ENCODE assay signal across 8 cellular contexts in the genomic region with DNA sequence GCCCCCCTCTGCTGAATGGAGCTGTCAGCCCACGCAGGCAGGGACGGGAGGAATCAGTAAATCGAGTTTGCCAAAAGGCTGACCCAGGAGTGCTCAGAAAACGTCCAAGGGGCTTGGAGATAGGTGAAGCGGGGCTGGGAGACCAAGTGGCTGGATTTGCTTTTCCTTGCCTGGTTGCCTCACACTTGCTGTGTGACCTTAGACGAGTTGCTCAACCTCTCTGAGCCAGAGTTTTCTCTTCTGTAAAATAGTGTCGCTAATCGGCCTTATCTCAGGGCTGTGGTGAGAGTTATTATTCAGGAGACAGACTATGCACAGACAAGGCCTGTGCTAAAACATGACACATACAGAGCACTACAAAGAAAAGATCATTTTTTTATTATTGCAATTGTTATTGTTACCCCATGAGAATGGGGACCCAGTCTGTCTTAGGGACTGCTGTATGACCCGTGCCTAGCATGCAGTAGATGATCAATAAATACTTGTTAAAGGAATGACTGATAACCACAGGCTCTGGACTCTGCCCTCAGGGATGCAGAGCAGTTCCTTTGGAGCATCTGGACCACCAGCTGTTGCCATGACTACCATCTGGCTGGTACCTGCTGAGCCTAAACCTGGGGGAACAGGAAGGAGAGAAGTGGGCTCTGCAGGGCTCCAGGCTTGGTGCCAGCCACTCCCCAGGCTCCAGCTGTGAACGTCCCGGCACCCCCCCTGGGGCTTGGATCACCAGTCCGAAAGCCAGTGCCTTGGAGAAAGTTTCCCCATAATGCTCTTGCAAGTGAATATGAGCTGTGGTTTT. TPM values are rescaled to one million over a fixed set of nuclear protein-coding genes. Genes with fewer than 3 reads are reported as not detected.
DNase-seq lines count a peak whose midpoint lies in the region; ATAC-seq and TF ChIP-seq lines count a peak whose summit lies in the region.

No MANE protein-coding gene starts in this region.

- no peak for TF ChIP-seq CTCF in type B pancreatic cell (conservative IDR thresholded peaks at IDR 0.05)

- peak; percentile 9 for DNase-seq in activated naive CD4-positive, alpha-beta T cell treated with anti-CD3 and anti-CD28 coated beads for 36 hours
- no peak for DNase-seq in activated naive CD4-positive, alpha-beta T cell treated with anti-CD3 and anti-CD28 coated beads, Interleukin-2, amount 50 U/mL, for 16 hours
- no peak for DNase-seq in activated CD4-positive, alpha-beta memory T cell treated with anti-CD3 and anti-CD28 coated beads, Interleukin-2, amount 10 ng/mL, durations not matched to agents 7 days and 5 days
- DNase-seq in immature natural killer cell (no peak), type B pancreatic cell (ENCODE audit: extremely low spot score, unreplicated experiment) (no peak), D341Med (ENCODE audit: low spot score) (no peak)
- no peak for DNase-seq in stimulated activated naive CD4-positive, alpha-beta T cell treated with Interleukin-2 at 50 U/mL for 16 hours (lab: John Stamatoyannopoulos, UW)

- peak overlapping the region; percentile 83 for H3K4me3 Mint-ChIP-seq in activated naive CD4-positive, alpha-beta T cell treated with anti-CD3 and anti-CD28 coated beads for 36 hours
- peak overlapping the region; percentile 31 for H3K4me3 Mint-ChIP-seq in activated CD4-positive, alpha-beta memory T cell treated with anti-CD3 and anti-CD28 coated beads, Interleukin-2, amount 10 ng/mL, durations not matched to agents 7 days and 5 days
- H3K4me3 Mint-ChIP-seq in immature natural killer cell (peak overlapping the region; percentile 56 to 81 (median 67)), type B pancreatic cell (peak overlapping the region; percentile 78)

- POLR2A ChIA-PET in activated CD4-positive, alpha-beta memory T cell treated with anti-CD3 and anti-CD28 coated beads, Interleukin-2, amount 10 ng/mL, durations not matched to agents 7 days and 5 days (lab: Charles Lee) = no interaction called here

- no peak overlapping the region for H3K27ac Mint-ChIP-seq in activated naive CD4-positive, alpha-beta T cell treated with anti-CD3 and anti-CD28 coated beads for 36 hours
- H3K27ac Mint-ChIP-seq in activated CD4-positive, alpha-beta memory T cell treated with anti-CD3 and anti-CD28 coated beads, Interleukin-2, amount 10 ng/mL, durations not matched to agents 7 days and 5 days = no peak overlapping the region
- H3K27ac Mint-ChIP-seq in immature natural killer cell = no peak overlapping the region
- no peak overlapping the region for H3K27ac Mint-ChIP-seq in type B pancreatic cell

- peaks cover 17% of the 10 kb centered on the region for H3K4me1 Mint-ChIP-seq in activated naive CD4-positive, alpha-beta T cell treated with anti-CD3 and anti-CD28 coated beads for 36 hours (ENCODE audit: low read depth)
- peaks cover 10% of the 10 kb centered on the region for H3K4me1 Mint-ChIP-seq in activated CD4-positive, alpha-beta memory T cell treated with anti-CD3 and anti-CD28 coated beads, Interleukin-2, amount 10 ng/mL, durations not matched to agents 7 days and 5 days
- H3K4me1 Mint-ChIP-seq in immature natural killer cell (peaks cover 10 to 13% of the 10 kb centered on the region in 2 donors), type B pancreatic cell (ENCODE audit: unreplicated experiment) (peaks cover 14% of the 10 kb centered on the region)

- no peaks in the 10 kb centered on the region for H3K9me3 Mint-ChIP-seq in activated naive CD4-positive, alpha-beta T cell treated with anti-CD3 and anti-CD28 coated beads for 36 hours
- H3K9me3 Mint-ChIP-seq in activated CD4-positive, alpha-beta memory T cell treated with anti-CD3 and anti-CD28 coated beads, Interleukin-2, amount 10 ng/mL, durations not matched to agents 7 days and 5 days = no peaks in the 10 kb centered on the region
- H3K9me3 Mint-ChIP-seq in immature natural killer cell (no peaks in the 10 kb centered on the region), type B pancreatic cell (no peaks in the 10 kb centered on the region)

- intact Hi-C loops in activated naive CD4-positive, alpha-beta T cell treated with anti-CD3 and anti-CD28 coated beads for 36 hours (cut with micrococcal nuclease) = loop anchor here (1.0 to 5.0 kb wide), 4 partner anchors 66 to 350 kb away; a partner anchor contains a TSS

- CTCF ChIA-PET in activated naive CD4-positive, alpha-beta T cell treated with anti-CD3 and anti-CD28 coated beads for 36 hours (lab: Charles Lee) = interaction anchor here (0.6 to 3.2 kb wide), 22 partner anchors 9 to 533 kb away, joined by 3 to 26 read pairs (median 5); no protein-coding TSS in a partner anchor
- CTCF ChIA-PET in activated CD4-positive, alpha-beta memory T cell treated with anti-CD3 and anti-CD28 coated beads, Interleukin-2, amount 10 ng/mL, durations not matched to agents 7 days and 5 days (lab: Charles Lee) = interaction anchor here (0.9 to 3.2 kb wide), 6 partner anchors 14 to 132 kb away, joined by 3 to 28 read pairs (median 4); no protein-coding TSS in a partner anchor

- no peak for ATAC-seq in GM21367 (IDR thresholded peaks at IDR 0.05; ENCODE audit: unreplicated experiment)

- H3K36me3 Mint-ChIP-seq in activated naive CD4-positive, alpha-beta T cell treated with anti-CD3 and anti-CD28 coated beads for 36 hours (ENCODE audit: low read depth) = peaks cover 2% of the 10 kb centered on the region
- H3K36me3 Mint-ChIP-seq in activated CD4-positive, alpha-beta memory T cell treated with anti-CD3 and anti-CD28 coated beads, Interleukin-2, amount 10 ng/mL, durations not matched to agents 7 days and 5 days (ENCODE audit: low read depth) = no peaks in the 10 kb centered on the region
- no peaks in the 10 kb centered on the region for H3K36me3 Mint-ChIP-seq in immature natural killer cell
- no peaks in the 10 kb centered on the region for H3K36me3 Mint-ChIP-seq in type B pancreatic cell

- peaks cover 10% of the 10 kb centered on the region for H3K27me3 Mint-ChIP-seq in activated naive CD4-positive, alpha-beta T cell treated with anti-CD3 and anti-CD28 coated beads for 36 hours (ENCODE audit: low read depth)
- peaks cover 31% of the 10 kb centered on the region for H3K27me3 Mint-ChIP-seq in activated CD4-positive, alpha-beta memory T cell treated with anti-CD3 and anti-CD28 coated beads, Interleukin-2, amount 10 ng/mL, durations not matched to agents 7 days and 5 days
- peaks cover 15 to 19% (median 16%) of the 10 kb centered on the region in 3 donors for H3K27me3 Mint-ChIP-seq in immature natural killer cell (ENCODE audit: low read depth in 3 of 3)
- H3K27me3 Mint-ChIP-seq in type B pancreatic cell = peaks cover 61% of the 10 kb centered on the region

RNA-seq across cellular contexts. Expression of a gene that starts 0.9 kb away (rescaled TPM):
- 1 to 10 TPM in 1 of 2 experiments, under 1 TPM in 1; 0.96 to 1.0 TPM for total RNA-seq in activated naive CD4-positive, alpha-beta T cell treated with anti-CD3 and anti-CD28 coated beads for 36 hours
- total RNA-seq in activated CD4-positive, alpha-beta memory T cell treated with anti-CD3 and anti-CD28 coated beads, Interleukin-2, amount 10 ng/mL, durations not matched to agents 7 days and 5 days = not detected
- not detected for polyA plus RNA-seq in immature natural killer cell
- total RNA-seq in type B pancreatic cell (ENCODE audit: low replicate concordance) = 0.31 and 0.36 TPM in 2 replicates

RNA-seq across cellular contexts. Expression of a gene that starts 31.4 kb away (rescaled TPM):
- not detected for total RNA-seq in activated naive CD4-positive, alpha-beta T cell treated with anti-CD3 and anti-CD28 coated beads for 36 hours
- not detected for total RNA-seq in activated CD4-positive, alpha-beta memory T cell treated with anti-CD3 and anti-CD28 coated beads, Interleukin-2, amount 10 ng/mL, durations not matched to agents 7 days and 5 days
- not detected for polyA plus RNA-seq in immature natural killer cell
- not detected in 2 replicates for total RNA-seq in type B pancreatic cell (ENCODE audit: low replicate concordance)

Comparison
In these comparisons a context has a peak if more than half of its experiments do, and no peak if none do; other contexts are left out.
1. H3K4me3 Mint-ChIP-seq: peak in every context shown above with its lines; median percentile 83 in activated naive CD4-positive, alpha-beta T cell treated with anti-CD3 and anti-CD28 coated beads for 36 hours; 78 in type B pancreatic cell; 67 in immature natural killer cell; 31 in activated CD4-positive, alpha-beta memory T cell treated with anti-CD3 and anti-CD28 coated beads, Interleukin-2, amount 10 ng/mL, durations not matched to agents 7 days and 5 days.